1 cellular context compared by ENCODE assay signal in genomic region chr10:50614444-50615137, GRCh38.
TF ChIP-seq lines count a peak whose summit lies in the region.

No MANE protein-coding gene starts in this region.

TF ChIP-seq in HEK293, 187 proteins besides CTCF, POLR2A, EP300 and RAD21 (continued from another document):
- TF ChIP-seq ZNF645 (tag by site-specific recombination; IDR thresholded peaks at IDR 0.05) = no peak
- TF ChIP-seq KLF17 (tag by site-specific recombination; IDR thresholded peaks at IDR 0.05) = no peak
- no peak for TF ChIP-seq ZNF398 (tag by site-specific recombination; IDR thresholded peaks at IDR 0.05)
- TF ChIP-seq ZNF221 (tag by site-specific recombination; IDR thresholded peaks at IDR 0.05; ENCODE audit: borderline replicate concordance) = no peak
- no peak for TF ChIP-seq YY1 (tag by site-specific recombination; IDR thresholded peaks at IDR 0.05)
- TF ChIP-seq ZFP41 (tag by site-specific recombination; IDR thresholded peaks at IDR 0.05; ENCODE audit: borderline replicate concordance) = no peak
TF ChIP-seq in HEK293: peak in this region for 5.
